Comparison of ENCODE assay signal across 11 cellular contexts in the genomic region with DNA sequence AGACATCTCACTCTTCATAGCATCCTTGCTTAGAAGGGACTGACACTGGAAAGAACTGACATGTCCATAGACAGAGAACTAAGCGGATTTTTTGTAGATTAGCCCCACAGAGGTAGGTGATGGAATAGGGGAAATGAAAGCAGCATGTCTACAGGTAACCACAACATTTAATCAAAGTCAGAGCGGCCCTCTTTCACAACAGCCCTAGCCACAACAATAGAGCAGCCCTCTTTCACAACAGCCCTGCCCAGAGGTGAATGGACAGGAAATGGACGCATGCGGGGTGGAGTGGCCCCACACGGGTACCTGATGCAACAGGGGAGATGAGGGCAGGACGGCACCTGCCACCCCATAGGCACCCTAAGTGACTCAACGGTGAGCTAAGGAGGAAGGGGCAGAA. TPM values are rescaled to one million over a fixed set of nuclear protein-coding genes. Genes with fewer than 3 reads are reported as not detected.
"Had no signal": no experiment of that assay in that cellular context is flagged by ENCODE, and none has a peak within 500 bp of the region (broad histone marks: within the 10 kb centered on the region; RNA-seq: fewer than 3 reads in every experiment).

No MANE protein-coding gene starts in this region.

RNA-seq across cellular contexts. Expression of gene MAGEA1, which starts 32.8 kb away (rescaled TPM):
- total RNA-seq: activated CD4-positive, alpha-beta memory T cell treated with anti-CD3 and anti-CD28 coated beads, Interleukin-2, amount 10 ng/mL, durations not matched to agents 7 days and 5 days; activated CD8-positive, alpha-beta memory T cell treated with anti-CD3 and anti-CD28 coated beads, Interleukin-2, amount 10 ng/mL, durations not matched to agents 7 days and 5 days; activated naive CD8-positive, alpha-beta T cell treated with anti-CD3 and anti-CD28 coated beads for 36 hours; activated T-helper 17 cell treated with anti-CD3 and anti-CD28 coated beads, Interleukin-2, amount 50 U/mL, for 72 hours; aorta; cardiac muscle cell; chondrocyte; colonic mucosa; MCF 10A; Peyer's patch; Right ventricle myocardium inferior had no signal
- polyA plus RNA-seq: aorta, cardiac muscle cell had no signal
